1 cellular context compared by ENCODE assay signal in genomic region chr16:81995651-81996050, GRCh38.
A peak's percentile ranks its signal among the peaks of the same experiment; 100 is the strongest.
TF ChIP-seq lines count a peak whose summit lies in the region.

No MANE protein-coding gene starts in this region.

TF ChIP-seq in endothelial cell of umbilical vein, 7 proteins besides CTCF, POLR2A, EP300 and RAD21:
- TF ChIP-seq MYC (IDR thresholded peaks at IDR 0.05; ENCODE audit: low read depth, low read length): no peak
- TF ChIP-seq POLR2AphosphoS5 (IDR thresholded peaks at IDR 0.05; ENCODE audit: insufficient read depth, low read depth, low read length): peak; percentile 18
- peak; percentile 55 for TF ChIP-seq JUN (IDR thresholded peaks at IDR 0.05; ENCODE audit: borderline replicate concordance, insufficient read depth, insufficient read length, low read depth)
- no peak for TF ChIP-seq EZH2 (IDR thresholded peaks at IDR 0.05; ENCODE audit: borderline replicate concordance, low read depth, low read length, severe bottlenecking)
- peak; percentile 64 for TF ChIP-seq FOS (IDR thresholded peaks at IDR 0.05; ENCODE audit: borderline replicate concordance, insufficient read depth, low read length)
- no peak for TF ChIP-seq MAX (IDR thresholded peaks at IDR 0.05; ENCODE audit: insufficient read depth, insufficient read length)
- peak; percentile 18 for TF ChIP-seq GATA2 (IDR thresholded peaks at IDR 0.05; ENCODE audit: insufficient read depth, insufficient read length, low read depth, low read length)
